8 cellular contexts compared by ENCODE assay signal in the genomic region with DNA sequence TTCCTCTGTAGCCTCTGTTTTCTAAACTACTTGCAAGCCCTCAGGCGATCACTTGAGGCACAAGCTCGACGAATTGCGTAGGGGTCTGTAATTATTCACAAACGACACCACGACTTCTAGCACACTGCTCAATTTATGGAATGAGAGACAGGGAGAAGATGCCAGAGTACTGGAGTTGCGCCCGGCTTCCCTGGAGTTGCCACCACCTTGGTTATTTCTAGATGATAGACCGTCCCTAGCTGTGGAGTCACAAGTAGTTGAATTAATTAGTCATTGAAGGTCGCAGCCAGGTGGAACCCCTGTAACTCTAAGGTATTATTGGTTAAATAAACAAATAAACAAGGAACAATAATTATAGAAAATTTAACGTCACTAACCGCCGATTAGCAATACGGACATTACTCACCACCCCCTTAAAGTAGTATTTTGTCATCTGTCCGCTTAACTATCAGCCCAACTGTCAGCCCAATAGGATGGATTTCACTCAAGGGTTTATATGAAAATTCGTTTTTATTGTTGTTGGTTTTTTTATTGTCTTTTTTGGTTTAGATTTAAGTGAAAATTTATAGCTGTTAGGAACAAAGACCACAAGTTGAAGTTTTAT. TPM values are rescaled to one million over a fixed set of nuclear protein-coding genes. Genes with fewer than 3 reads are reported as not detected.
DNase-seq lines count a peak whose midpoint lies in the region; ATAC-seq and TF ChIP-seq lines count a peak whose summit lies in the region.

No MANE protein-coding gene starts in this region.

- peak overlapping the region; percentile 100 for H3K27ac ChIP-seq in ascending aorta
- peak overlapping the region; percentile 99 for H3K27ac ChIP-seq in testis

- peaks cover 14% of the 10 kb centered on the region for H3K9me3 Mint-ChIP-seq in T-helper 2 cell treated with Interferon-gamma antibody and Interleukin-4, amounts not matched to agents 5 μg/mL and 100 μg/mL, for 36 hours

- 15 to 18% methylated on average over 16 of the region's 16 CpGs for WGBS in testis, 2 donors

- H3K27me3 Mint-ChIP-seq in T-helper 2 cell treated with Interferon-gamma antibody and Interleukin-4, amounts not matched to agents 5 μg/mL and 100 μg/mL, for 36 hours (ENCODE audit: low read depth), result no peaks in the 10 kb centered on the region

- peaks cover 49% of the 10 kb centered on the region for H3K4me1 Mint-ChIP-seq in T-helper 2 cell treated with Interferon-gamma antibody and Interleukin-4, amounts not matched to agents 5 μg/mL and 100 μg/mL, for 36 hours (ENCODE audit: low read depth)

- TF ChIP-seq CTCF in ascending aorta (IDR thresholded peaks at IDR 0.05) (peak in 1 of 3 experiments; percentile 31), testis (IDR thresholded peaks at IDR 0.05) (no peak)

- peaks cover 15 to 16% of the 10 kb centered on the region in 2 donors for H3K36me3 ChIP-seq in ascending aorta
- no peaks in the 10 kb centered on the region for H3K36me3 ChIP-seq in testis (ENCODE audit: low read depth, missing control alignments)

- H3K4me1 ChIP-seq in ascending aorta (peaks cover 0 to 32% of the 10 kb centered on the region in 2 donors), testis (peaks cover 6% of the 10 kb centered on the region)

- peak overlapping the region; percentile 95 for H3K27ac Mint-ChIP-seq in T-helper 2 cell treated with Interferon-gamma antibody and Interleukin-4, amounts not matched to agents 5 μg/mL and 100 μg/mL, for 36 hours

- DNase-seq in T-helper 2 cell treated with Interferon-gamma antibody and Interleukin-4, amounts not matched to agents 5 μg/mL and 100 μg/mL, for 36 hours (ENCODE audit: low spot score), result no peak
- no peak for DNase-seq in T-helper 2 cell
- peak; percentile 61 for DNase-seq in LoVo (ENCODE audit: low spot score)
- DNase-seq in ascending aorta (ENCODE audit: low spot score in 2 of 2), result no peak
- DNase-seq in kidney glomerular epithelial cell (lab: John Stamatoyannopoulos, UW), result peak; percentile 80
- DNase-seq in testis, result no peak
- DNase-seq in posterior vena cava (ENCODE audit: low spot score), result no peak

- TF ChIP-seq POLR2A in testis (IDR thresholded peaks at IDR 0.05), result no peak

- ATAC-seq in HG02610 (IDR thresholded peaks at IDR 0.05; ENCODE audit: unreplicated experiment), result no peak

- intact Hi-C loops in ascending aorta (cut with DNase I), result loop anchor here (5.0 to 10.0 kb wide), 2 partner anchors 107 to 825 kb away; partner anchors contain the start of gene CMC1
- intact Hi-C loops in testis (cut with DNase I; ENCODE audit: low total_unique reads), result loop anchor here (5.0 kb wide), 1 partner anchor 637 kb away; no protein-coding TSS in a partner anchor
- intact Hi-C loops in posterior vena cava (cut with DNase I), result no loop called here

- peaks cover 4 to 23% of the 10 kb centered on the region in 2 donors for H3K9me3 ChIP-seq in ascending aorta
- no peaks in the 10 kb centered on the region for H3K9me3 ChIP-seq in testis

- H3K27me3 ChIP-seq in ascending aorta (no peaks in the 10 kb centered on the region), testis (no peaks in the 10 kb centered on the region)

- H3K4me3 ChIP-seq in ascending aorta (peak overlapping the region; percentile 88 to 95), testis (peak overlapping the region; percentile 81 to 96)

- peaks cover 41% of the 10 kb centered on the region for H3K36me3 Mint-ChIP-seq in T-helper 2 cell treated with Interferon-gamma antibody and Interleukin-4, amounts not matched to agents 5 μg/mL and 100 μg/mL, for 36 hours (ENCODE audit: low read depth)

- peak overlapping the region; percentile 98 for H3K4me3 Mint-ChIP-seq in T-helper 2 cell treated with Interferon-gamma antibody and Interleukin-4, amounts not matched to agents 5 μg/mL and 100 μg/mL, for 36 hours

RNA-seq across cellular contexts. Expression of gene AZI2, which starts 0.9 kb away (rescaled TPM):
- 15.3 TPM for total RNA-seq in ascending aorta
- 10 to 100 TPM; 46.6 to 53.8 TPM for total RNA-seq in testis
- 56.9 TPM for polyA plus RNA-seq in testis (ENCODE audit: insufficient read depth, low read depth, low replicate concordance)
- 10 to 100 TPM; 71.0 to 75.0 TPM for total RNA-seq in posterior vena cava

RNA-seq across cellular contexts. Expression of gene ZCWPW2, which starts 1.0 kb away (rescaled TPM):
- not detected for total RNA-seq in ascending aorta
- total RNA-seq in testis, result 1 to 10 TPM; 2.5 to 5.2 TPM
- 9.5 TPM for polyA plus RNA-seq in testis (ENCODE audit: insufficient read depth, low read depth, low replicate concordance)
- 1 to 10 TPM; 2.2 to 2.4 TPM for total RNA-seq in posterior vena cava

Comparison
In these comparisons a context has a peak if more than half of its experiments do, and no peak if none do; other contexts are left out.
1. DNase-seq: peak in LoVo (single experiment) and kidney glomerular epithelial cell (single experiment); none in T-helper 2 cell treated with Interferon-gamma antibody and Interleukin-4, amounts not matched to agents 5 μg/mL and 100 μg/mL, for 36 hours (single experiment), T-helper 2 cell (0 of 5), ascending aorta (0 of 2), testis (single experiment) and posterior vena cava (single experiment).
2. intact Hi-C loops: an anchor here in ascending aorta (5.0 to 10.0 kb wide) and testis (5.0 kb wide); none called in posterior vena cava.